In genomic region chr2:190407662-190408537, GRCh38 we compare ENCODE assay signal across 8 cellular contexts. TPM values are rescaled to one million over a fixed set of nuclear protein-coding genes. Genes with fewer than 3 reads are reported as not detected.
DNase-seq lines count a peak whose midpoint lies in the region; ATAC-seq and TF ChIP-seq lines count a peak whose summit lies in the region.

Gene MFSD6 (plus strand): TSS chr2:190408355. CDS start chr2:190436030, 27,675 bp downstream.

- TF ChIP-seq POLR2A in testis (IDR thresholded peaks at IDR 0.05) = no peak

- no peaks in the 10 kb centered on the region for H3K9me3 ChIP-seq in testis

- no peaks in the 10 kb centered on the region for H3K27me3 ChIP-seq in testis

- peak within 1 kb of the TSS; percentile 71 to 76 for H3K27ac ChIP-seq in testis

- ATAC-seq in GM18907 (IDR thresholded peaks at IDR 0.05; ENCODE audit: unreplicated experiment) = peak; percentile 65
- ATAC-seq in HG03159 (IDR thresholded peaks at IDR 0.05; ENCODE audit: unreplicated experiment) = peak; percentile 50
- peak; percentile 66 for ATAC-seq in omental fat pad (ENCODE audit: low FRiP score)

- H3K4me3 ChIP-seq in testis = peak within 1 kb of the TSS; percentile 81 to 83

- no peaks in the 10 kb centered on the region for H3K36me3 ChIP-seq in testis (ENCODE audit: low read depth, missing control alignments)

- H3K4me1 ChIP-seq in testis = peaks cover 3% of the 10 kb centered on the region

- DNase-seq in AG08395 (ENCODE audit: low spot score) = peak; percentile 27
- DNase-seq in RKO (ENCODE audit: low spot score) = peak; percentile 55
- DNase-seq in activated effector memory CD4-positive, alpha-beta T cell treated with Interleukin-2 at 50 U/mL for 16 hours = peak; percentile 51
- peak; percentile 61 for DNase-seq in globus pallidus (ENCODE audit: low spot score)
- no peak for DNase-seq in omental fat pad (ENCODE audit: low spot score)
- DNase-seq in testis = peak; percentile 45

- intact Hi-C loops in testis (cut with DNase I; ENCODE audit: low total_unique reads) = no loop called here

- 3 to 7% methylated on average over 14 to 54 of the region's 98 CpGs for WGBS in testis, 2 donors

- TF ChIP-seq CTCF in omental fat pad (IDR thresholded peaks at IDR 0.05) (no peak), testis (IDR thresholded peaks at IDR 0.05) (no peak)

RNA-seq across cellular contexts. Expression of gene MFSD6, which starts in this region (rescaled TPM):
- 100 to 1,000 TPM in 1 of 4 donors, 10 to 100 TPM in 3; 43.1 to 123 (median 60.5) TPM for total RNA-seq in omental fat pad
- 10 to 100 TPM; 29.9 to 47.3 TPM for total RNA-seq in testis
- 15.0 TPM for polyA plus RNA-seq in testis (ENCODE audit: insufficient read depth, low read depth, low replicate concordance)
